16 cellular contexts compared by ENCODE assay signal in the genomic region with DNA sequence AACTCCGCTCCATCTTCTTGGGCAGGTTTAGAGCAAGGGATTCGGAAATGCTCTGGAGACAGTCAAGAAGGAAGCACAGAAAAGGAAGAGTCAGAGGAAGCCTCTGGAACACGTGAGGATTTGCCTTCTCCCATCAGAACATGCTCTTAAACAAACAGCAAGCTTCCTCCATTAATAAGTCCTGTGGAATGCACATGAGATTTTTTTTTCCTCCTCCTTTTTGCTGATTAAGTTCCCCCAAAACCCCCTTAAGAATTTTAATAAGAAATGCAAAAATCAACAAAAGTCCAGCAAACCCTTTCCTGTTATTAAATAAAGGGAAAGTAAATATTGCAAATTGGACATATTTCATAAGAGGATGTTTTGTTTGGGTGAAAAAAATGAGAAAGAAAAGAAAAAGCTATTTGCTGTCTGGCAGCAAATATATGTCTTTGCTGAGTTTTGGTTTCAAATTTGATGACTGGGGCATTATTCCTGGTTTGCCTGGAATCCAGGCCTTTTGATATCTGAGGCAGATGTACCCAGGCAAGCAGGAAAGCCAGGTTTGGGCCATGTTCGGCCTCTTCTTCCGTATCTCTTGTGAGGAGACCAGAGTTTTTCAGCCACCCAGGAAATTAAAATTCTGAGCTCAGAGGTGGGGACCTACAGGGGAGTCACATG. TPM values are rescaled to one million over a fixed set of nuclear protein-coding genes. Genes with fewer than 3 reads are reported as not detected.
DNase-seq lines count a peak whose midpoint lies in the region; ATAC-seq and TF ChIP-seq lines count a peak whose summit lies in the region.
"Had no signal": no experiment of that assay in that cellular context is flagged by ENCODE, and none has a peak within 500 bp of the region (broad histone marks: within the 10 kb centered on the region; RNA-seq: fewer than 3 reads in every experiment).

No MANE protein-coding gene starts in this region.

- no peaks in the 10 kb centered on the region for H3K36me3 Mint-ChIP-seq in progenitor cell of endocrine pancreas (ENCODE audit: insufficient read depth)

- H3K4me3 Mint-ChIP-seq in progenitor cell of endocrine pancreas (ENCODE audit: low read depth) = no peak overlapping the region

- H3K4me1 Mint-ChIP-seq in progenitor cell of endocrine pancreas (ENCODE audit: low read depth) = peaks cover 22% of the 10 kb centered on the region

- H3K79me2 ChIP-seq in DND-41 (ENCODE audit: insufficient read depth, low read length) = no peaks in the 10 kb centered on the region

- H3K36me3 ChIP-seq in DND-41 (ENCODE audit: insufficient read depth, low read length) = no peaks in the 10 kb centered on the region
- no peaks in the 10 kb centered on the region for H3K36me3 ChIP-seq in skeletal muscle satellite cell (ENCODE audit: insufficient read depth, low read length)
- no peaks in the 10 kb centered on the region for H3K36me3 ChIP-seq in left lung
- H3K36me3 ChIP-seq: pancreas had no signal

- H3K27me3 ChIP-seq in DND-41 (ENCODE audit: insufficient read depth, low read length, poor library complexity) = no peaks in the 10 kb centered on the region
- H3K27me3 ChIP-seq in skeletal muscle satellite cell (ENCODE audit: control insufficient read depth, insufficient read depth, low read length) = no peaks in the 10 kb centered on the region
- H3K27me3 ChIP-seq in left lung = no peaks in the 10 kb centered on the region
- H3K27me3 ChIP-seq: pancreas had no signal

- no peaks in the 10 kb centered on the region for H3K9me3 Mint-ChIP-seq in progenitor cell of endocrine pancreas (ENCODE audit: low read depth)
- H3K9me3 Mint-ChIP-seq: activated T-helper 2 cell treated with anti-CD3 and anti-CD28 coated beads, Interferon-gamma antibody, Interleukin-2, Interleukin-4, amounts not matched to agents 10 μg/mL and 5 μg/mL and 100 μg/mL, durations not matched to agents 14 hours and 24 hours and 36 hours had no signal

- H3K4me1 ChIP-seq in DND-41 (ENCODE audit: insufficient read depth, low read length) (peaks cover 50% of the 10 kb centered on the region), skeletal muscle satellite cell (ENCODE audit: control insufficient read depth, insufficient read depth, low read length) (peaks cover 28% of the 10 kb centered on the region), left lung (peaks cover 0 to 9% of the 10 kb centered on the region in 2 donors)

- H3K4me2 ChIP-seq in DND-41 (ENCODE audit: insufficient read depth, low read length) (no peak overlapping the region), skeletal muscle satellite cell (ENCODE audit: low read length) (peak overlapping the region; percentile 38)

- H3K4me3 ChIP-seq in DND-41 (ENCODE audit: low read depth in 1 of 2, low read length in 2 of 2) = no peak overlapping the region
- no peak overlapping the region for H3K4me3 ChIP-seq in fibroblast of pulmonary artery (replicated peaks; ENCODE audit: low read depth, low read length)
- no peak overlapping the region for H3K4me3 ChIP-seq in skeletal muscle satellite cell (ENCODE audit: low read length)
- no peak overlapping the region for H3K4me3 ChIP-seq in left lung
- H3K4me3 ChIP-seq: pancreas had no signal

- no peaks in the 10 kb centered on the region for H4K20me1 ChIP-seq in DND-41 (ENCODE audit: insufficient read depth, low read length)

- intact Hi-C loops in left lung (cut with DNase I) = loop anchor here in 1 of 2 donors (5.0 kb wide), 1 partner anchor 339 kb away; no protein-coding TSS in a partner anchor

- H3K27ac Mint-ChIP-seq in progenitor cell of endocrine pancreas = no peak overlapping the region
- H3K27ac Mint-ChIP-seq: activated T-helper 2 cell treated with anti-CD3 and anti-CD28 coated beads, Interferon-gamma antibody, Interleukin-2, Interleukin-4, amounts not matched to agents 10 μg/mL and 5 μg/mL and 100 μg/mL, durations not matched to agents 14 hours and 24 hours and 36 hours had no signal

- H3K9me3 ChIP-seq in DND-41 (ENCODE audit: insufficient read depth, low read length, severe bottlenecking) (no peaks in the 10 kb centered on the region), skeletal muscle satellite cell (replicated peaks; ENCODE audit: low read length) (no peaks in the 10 kb centered on the region), left lung (no peaks in the 10 kb centered on the region)
- H3K9me3 ChIP-seq: pancreas had no signal

- TF ChIP-seq CTCF in DND-41 (IDR thresholded peaks at IDR 0.05; ENCODE audit: borderline replicate concordance, extremely low read depth, low read length, poor library complexity, severe bottlenecking) (no peak), VCaP (conservative IDR thresholded peaks at IDR 0.05) (no peak), fibroblast of pulmonary artery (IDR thresholded peaks at IDR 0.05; ENCODE audit: low read length, missing control alignments) (no peak), progenitor cell of endocrine pancreas (IDR thresholded peaks at IDR 0.05; ENCODE audit: unreplicated experiment) (no peak), left lung (IDR thresholded peaks at IDR 0.05) (no peak)

- H3K27ac ChIP-seq in DND-41 (ENCODE audit: low read length) = 0 out of 2 replicates have a peak overlapping the region, but pooled peaks have one; percentile 35
- peak overlapping the region; percentile 18; the same call in 1 of the 2 replicates for H3K27ac ChIP-seq in VCaP
- peak overlapping the region in 1 of 2 donors; percentile 17 for H3K27ac ChIP-seq in left lung
- H3K27ac ChIP-seq: C4-2B, pancreas had no signal

- peaks cover 4% of the 10 kb centered on the region for H3K27me3 Mint-ChIP-seq in progenitor cell of endocrine pancreas

- DNase-seq in DND-41 (no peak), fibroblast of pulmonary artery (ENCODE audit: low read depth) (peak; percentile 68), cortex of kidney (lab: John Stamatoyannopoulos, UW) (no peak), progenitor cell of endocrine pancreas (ENCODE audit: low spot score, unreplicated experiment) (no peak), left lung (no peak)
- DNase-seq: GDM1, left ventricle myocardium superior, NCI-H1092, NCI-H524 treated with DMSO at 0.1 percent for 48 hours, pancreas had no signal

- no peak overlapping the region for H3K9ac ChIP-seq in DND-41 (ENCODE audit: low read depth, low read length)
- H3K9ac ChIP-seq in skeletal muscle satellite cell (ENCODE audit: low read depth, low read length) = peak overlapping the region; percentile 52

- H2AFZ ChIP-seq in DND-41 (ENCODE audit: low read depth, low read length) = peak overlapping the region; percentile 32; the same call in 1 of the 2 replicates

- ATAC-seq in DND-41 (ENCODE audit: insufficient read depth, low read depth) = no peak
- ATAC-seq in GM21381 (IDR thresholded peaks at IDR 0.05; ENCODE audit: unreplicated experiment) = no peak
- no peak for ATAC-seq in left lung
- ATAC-seq: activated CD4-positive, CD25-positive, alpha-beta regulatory T cell treated with anti-CD3 and anti-CD28 coated beads, Interleukin-2, amount 50 U/mL, for 24 hours; left ventricle myocardium superior; pancreas had no signal

RNA-seq across cellular contexts. Expression of a gene that starts 7.9 kb away (rescaled TPM):
- total RNA-seq in skeletal muscle satellite cell (2012; rRNA removed) = 20.5 and 23.4 TPM in 2 replicates
- 33.3 and 33.7 TPM in 2 replicates for total RNA-seq in progenitor cell of endocrine pancreas
- 10 to 100 TPM in 1 of 2 donors, 1 to 10 TPM in 1; 8.1 to 15.1 TPM for total RNA-seq in left lung
